12 cellular contexts compared by ENCODE assay signal in genomic region chr9:5671711-5672353, GRCh38. TPM values are rescaled to one million over a fixed set of nuclear protein-coding genes. Genes with fewer than 3 reads are reported as not detected.
A peak's percentile ranks its signal among the peaks of the same experiment; 100 is the strongest.
DNase-seq lines count a peak whose midpoint lies in the region; FAIRE-seq and TF ChIP-seq lines count a peak whose summit lies in the region.
"Had no signal": no experiment of that assay in that cellular context is flagged by ENCODE, and none has a peak within 500 bp of the region (broad histone marks: within the 10 kb centered on the region; RNA-seq: fewer than 3 reads in every experiment).

No MANE protein-coding gene starts in this region.

- FAIRE-seq in GM12891 (lab: Jason Lieb, UNC) = peak; percentile 80
- FAIRE-seq: A204.1 had no signal

- peak; percentile 7 for DNase-seq in DMS53 (lab: John Stamatoyannopoulos, UW)
- no peak for DNase-seq in DMS53 treated with DMSO at 0.1 percent for 48 hours (lab: John Stamatoyannopoulos, UW; ENCODE audit: unreplicated experiment)
- no peak for DNase-seq in GM12891 (ENCODE audit: insufficient read length, low spot score)
- DNase-seq in SW480 (ENCODE audit: low spot score) = peak; percentile 95
- peak; percentile 16 for DNase-seq in iPS-NIHi7 (ENCODE audit: extremely low spot score)
- DNase-seq in AG20443 (ENCODE audit: low spot score) = no peak
- no peak for DNase-seq in stimulated activated CD8-positive, alpha-beta memory T cell treated with anti-CD3 and anti-CD28 coated beads, Interleukin-4, amount 100 ng/mL, for 48 hours
- DNase-seq in CD1c-positive myeloid dendritic cell (ENCODE audit: extremely low spot score) = no peak
- DNase-seq: erythroblast, NCI-H1436 treated with DMSO at 0.1 percent for 48 hours, SIG-M5 had no signal

- TF ChIP-seq POLR2A in GM12891 (IDR thresholded peaks at IDR 0.05; ENCODE audit: low read depth, low read length) = no peak

TF ChIP-seq in GM12891, 5 proteins besides CTCF, POLR2A, EP300 and RAD21:
- TF ChIP-seq POU2F2 (IDR thresholded peaks at IDR 0.05; ENCODE audit: low read depth, low read length) (no peak), TAF1 (IDR thresholded peaks at IDR 0.05; ENCODE audit: low read depth, low read length) (no peak), POLR2AphosphoS5 (IDR thresholded peaks at IDR 0.05; ENCODE audit: low read depth, low read length) (no peak), SPI1 (IDR thresholded peaks at IDR 0.05; ENCODE audit: low read depth, low read length) (no peak), PAX5 (IDR thresholded peaks at IDR 0.05; ENCODE audit: insufficient read depth, low read length, severe bottlenecking) (no peak)

RNA-seq across cellular contexts. Expression of gene RIC1, which starts 42.9 kb away (rescaled TPM):
- polyA plus RNA-seq in GM12891 (2012; ENCODE audit: low read depth, missing spikeins) = 13.3 TPM

Comparison
In these comparisons a context has a peak if more than half of its experiments do, and no peak if none do; other contexts are left out.
1. DNase-seq: peak in DMS53 (single experiment), SW480 (single experiment) and iPS-NIHi7 (single experiment); none in DMS53 treated with DMSO at 0.1 percent for 48 hours (single experiment), GM12891 (single experiment), AG20443 (single experiment), stimulated activated CD8-positive, alpha-beta memory T cell treated with anti-CD3 and anti-CD28 coated beads, Interleukin-4, amount 100 ng/mL, for 48 hours (single experiment) and CD1c-positive myeloid dendritic cell (single experiment).